Comparison of ENCODE assay signal across 8 cellular contexts in the genomic region with DNA sequence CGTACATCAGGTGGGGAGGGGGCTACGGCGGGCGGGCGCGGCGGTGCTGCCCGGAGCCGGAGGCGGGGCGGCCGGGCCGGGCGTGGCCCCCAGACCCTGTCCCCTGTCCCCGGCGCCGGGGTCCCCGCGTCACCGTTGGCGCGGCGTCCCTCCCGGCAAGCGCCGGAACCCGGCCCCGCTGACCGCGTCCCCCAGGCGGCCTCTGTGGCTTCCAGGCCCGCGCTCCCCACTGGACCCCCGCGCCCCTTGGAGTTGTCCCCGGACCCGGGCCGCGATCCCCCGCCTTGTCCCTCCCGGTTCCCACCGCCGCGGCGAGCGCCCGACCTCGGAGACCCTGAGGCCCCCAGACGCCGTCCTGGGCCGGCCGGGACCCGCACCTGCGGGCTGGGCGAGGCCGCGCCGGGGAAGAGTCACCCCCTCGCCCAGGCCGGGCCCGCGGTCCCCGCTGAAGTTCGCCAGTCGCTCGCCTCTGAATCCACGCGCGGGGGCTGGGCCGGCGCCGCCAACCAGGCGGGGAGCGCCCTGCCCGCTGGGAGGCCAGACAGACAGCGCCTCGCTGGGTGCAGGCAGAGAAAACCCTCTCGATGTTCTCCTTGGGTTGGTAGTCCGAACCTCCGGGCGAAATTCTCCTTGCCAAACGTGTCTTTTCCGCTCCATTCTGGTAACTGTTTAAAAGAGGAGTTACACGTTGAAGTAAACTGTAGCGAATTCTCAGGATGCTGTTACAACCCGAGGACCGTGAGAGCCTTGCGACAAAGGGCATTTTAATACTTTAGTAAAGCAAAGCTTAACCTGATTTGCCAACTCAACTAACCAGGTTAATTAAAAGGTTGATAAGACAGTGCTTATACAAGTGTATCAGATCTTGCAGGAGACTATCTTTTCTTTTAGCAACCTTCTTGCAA. TPM values are rescaled to one million over a fixed set of nuclear protein-coding genes. Genes with fewer than 3 reads are reported as not detected.
DNase-seq lines count a peak whose midpoint lies in the region; ATAC-seq and TF ChIP-seq lines count a peak whose summit lies in the region.

No MANE protein-coding gene starts in this region.

- H3K4me3 ChIP-seq in BLaER1 treated with 17β-estradiol and CSF1 and Interleukin-3, amounts not matched to agents 10 nM and 100 nM: peak overlapping the region; percentile 87 to 98 (median 96)
- H3K4me3 ChIP-seq in body of pancreas (peak overlapping the region; percentile 86 to 98), iPS-11a (ENCODE audit: low read depth, low read length) (peak overlapping the region; percentile 87)

- H3K9me3 ChIP-seq in BLaER1 treated with 17β-estradiol and CSF1 and Interleukin-3, amounts not matched to agents 10 nM and 100 nM (replicated peaks in 1 of 11): no peaks in the 10 kb centered on the region
- H3K9me3 ChIP-seq in body of pancreas: no peaks in the 10 kb centered on the region

- 1% methylated on average over 9 to 62 of the region's 88 CpGs for WGBS in body of pancreas, 2 donors

- intact Hi-C loops in body of pancreas (cut with DNase I): no loop called here
- intact Hi-C loops in sciatic nerve (cut with DNase I): no loop called here

- DNase-seq in T-helper 9 cell (peak; percentile 21), body of pancreas (peak; percentile 52 to 67 (median 56)), sciatic nerve (ENCODE audit: low spot score) (peak; percentile 66), NCI-H1436 treated with DMSO at 0.1 percent for 48 hours (lab: John Stamatoyannopoulos, UW) (no peak)

- ATAC-seq in GM19351 (IDR thresholded peaks at IDR 0.05; ENCODE audit: unreplicated experiment): peak; percentile 31
- peak; percentile 22 for ATAC-seq in HG03520 (IDR thresholded peaks at IDR 0.05; ENCODE audit: unreplicated experiment)
- peak; percentile 55 for ATAC-seq in body of pancreas
- ATAC-seq in sciatic nerve: peak; percentile 58

- peak overlapping the region; percentile 81 to 98 (median 89) for H3K4me2 ChIP-seq in BLaER1 treated with 17β-estradiol and CSF1 and Interleukin-3, amounts not matched to agents 10 nM and 100 nM

- peaks cover 0 to 7% (median 0%) of the 10 kb centered on the region in 11 experiments; a peak in 2 of 22 replicates for H3K36me3 ChIP-seq in BLaER1 treated with 17β-estradiol and CSF1 and Interleukin-3, amounts not matched to agents 10 nM and 100 nM
- no peaks in the 10 kb centered on the region for H3K36me3 ChIP-seq in body of pancreas (replicated peaks in 1 of 2; ENCODE audit: insufficient read depth in 1 of 2, low read depth in 2 of 2)

- peak in 2 of 7 experiments; percentile 10 to 21 for TF ChIP-seq CTCF in body of pancreas (IDR thresholded peaks at IDR 0.05)

- TF ChIP-seq POLR2A in body of pancreas (IDR thresholded peaks at IDR 0.05): peak in 1 of 3 donors; percentile 21

- H3K9ac ChIP-seq in BLaER1 treated with 17β-estradiol and CSF1 and Interleukin-3, amounts not matched to agents 10 nM and 100 nM: peak overlapping the region; percentile 85 to 93 (median 88)

- peaks cover 17 to 33% (median 26%) of the 10 kb centered on the region in 10 experiments for H3K4me1 ChIP-seq in BLaER1 treated with 17β-estradiol and CSF1 and Interleukin-3, amounts not matched to agents 10 nM and 100 nM
- H3K4me1 ChIP-seq in body of pancreas: peaks cover 14% of the 10 kb centered on the region

- peak overlapping the region; percentile 76 to 87 (median 83) for H3K27ac ChIP-seq in BLaER1 treated with 17β-estradiol and CSF1 and Interleukin-3, amounts not matched to agents 10 nM and 100 nM
- peak overlapping the region; percentile 71 to 92 (median 89) for H3K27ac ChIP-seq in body of pancreas

- no peaks in the 10 kb centered on the region for H3K27me3 ChIP-seq in BLaER1 treated with 17β-estradiol and CSF1 and Interleukin-3, amounts not matched to agents 10 nM and 100 nM
- H3K27me3 ChIP-seq in body of pancreas: no peaks in the 10 kb centered on the region

- H4K20me1 ChIP-seq in BLaER1 treated with 17β-estradiol and CSF1 and Interleukin-3, amounts not matched to agents 10 nM and 100 nM: peaks cover 17 to 55% (median 50%) of the 10 kb centered on the region in 11 experiments; a peak in 20 of 22 replicates

RNA-seq across cellular contexts. Expression of gene GAN, which starts 0.8 kb away (rescaled TPM):
- 1 to 10 TPM; 3.6 to 4.9 TPM for total RNA-seq in body of pancreas
- 16.4 TPM for total RNA-seq in sciatic nerve
